ENCODE assay signal across 18 cellular contexts in the genomic region with DNA sequence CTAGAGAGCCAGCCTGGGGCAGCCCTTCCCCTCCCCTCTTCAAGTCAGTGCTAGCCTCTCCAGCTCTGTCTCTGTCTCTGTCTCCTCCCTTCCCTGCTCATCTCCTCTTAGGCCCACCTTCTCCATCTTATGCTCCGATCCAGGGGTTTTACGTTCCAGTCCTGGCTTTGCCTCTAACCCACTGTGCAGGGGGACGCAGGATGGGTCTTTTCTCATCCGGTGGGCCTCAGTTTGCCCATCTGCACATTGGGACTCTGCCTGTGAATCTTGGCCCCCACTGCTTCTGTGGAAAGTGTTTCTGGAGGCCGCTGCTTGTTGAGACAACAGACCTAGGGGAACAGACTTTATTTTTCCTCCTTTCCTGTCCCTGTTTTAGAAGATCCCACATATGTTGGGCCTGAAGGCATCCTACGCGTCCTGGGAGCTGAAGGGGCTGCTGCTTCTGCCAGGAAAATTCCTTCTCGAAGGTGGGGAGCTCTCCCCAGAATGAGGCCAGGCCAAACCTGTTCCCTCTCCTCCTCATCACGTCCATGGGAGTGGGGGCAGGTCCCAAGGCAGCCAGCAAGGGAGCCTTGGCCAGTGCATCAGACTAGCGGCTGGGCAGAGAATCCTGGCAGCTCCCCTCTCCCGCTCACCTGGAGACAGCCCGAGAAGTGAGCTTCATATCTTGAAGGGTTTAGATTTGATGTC.
DNase-seq lines count a peak whose midpoint lies in the region; ATAC-seq and TF ChIP-seq lines count a peak whose summit lies in the region.
"Had no signal": no experiment of that assay in that cellular context is flagged by ENCODE, and none has a peak within 500 bp of the region (broad histone marks: within the 10 kb centered on the region; RNA-seq: fewer than 3 reads in every experiment).

No MANE protein-coding gene starts in this region.

- H3K4me1 Mint-ChIP-seq in endodermal cell: peaks cover 33% of the 10 kb centered on the region
- no peaks in the 10 kb centered on the region for H3K4me1 Mint-ChIP-seq in CD4-positive, alpha-beta memory T cell
- H3K4me1 Mint-ChIP-seq: T-cell had no signal

- intact Hi-C loops in left ventricle myocardium superior (cut with micrococcal nuclease) (no loop called here), left ventricle myocardium inferior (cut with micrococcal nuclease) (no loop called here), IMR-90 (cut with micrococcal nuclease) (no loop called here)
- intact Hi-C loops in CD4-positive, alpha-beta memory T cell (cut with micrococcal nuclease): no loop called here

- no peak for TF ChIP-seq RAD21 in IMR-90 (IDR thresholded peaks at IDR 0.05; ENCODE audit: low read length)

- H3K14ac ChIP-seq in IMR-90 (replicated peaks; ENCODE audit: low read depth, low read length): no peak overlapping the region

- H3K79me1 ChIP-seq in IMR-90 (ENCODE audit: low read depth in 1 of 2, low read length in 2 of 2): no peaks in the 10 kb centered on the region

- no peak overlapping the region for H2BK15ac ChIP-seq in IMR-90 (ENCODE audit: low read depth, low read length)

- H3K9me3 Mint-ChIP-seq in endodermal cell: no peaks in the 10 kb centered on the region
- H3K9me3 Mint-ChIP-seq in CD4-positive, alpha-beta memory T cell: no peaks in the 10 kb centered on the region
- H3K9me3 Mint-ChIP-seq: CD4-positive, alpha-beta T cell; T-cell had no signal

- H3K23ac ChIP-seq in IMR-90 (ENCODE audit: low read depth, low read length): no peak overlapping the region

- CTCF ChIA-PET in IMR-90 (lab: Yijun Ruan, JAX): interaction anchor here (1.2 kb wide), 1 partner anchor 8 kb away, joined by 3 read pairs; no protein-coding TSS in a partner anchor
- CTCF ChIA-PET in CD4-positive, alpha-beta memory T cell (lab: Charles Lee; ENCODE audit: partially characterized antibody): no interaction called here

- WGBS in IMR-90 (ENCODE audit: extremely low coverage in 2 of 2, insufficient read length in 1 of 2), 2 experiments: 0% methylated on average over 1 of the region's 12 CpGs; no CpG with 5 or more reads in 1 of the 2 experiments
- 84 to 90% methylated on average over 8 to 12 of the region's 12 CpGs for WGBS in endodermal cell (ENCODE audit: insufficient coverage in 1 of 2, insufficient read length in 1 of 2), 2 experiments

- H3K36me3 Mint-ChIP-seq in endodermal cell (ENCODE audit: low read depth): no peaks in the 10 kb centered on the region
- H3K36me3 Mint-ChIP-seq in CD4-positive, alpha-beta memory T cell: no peaks in the 10 kb centered on the region
- H3K36me3 Mint-ChIP-seq: T-cell had no signal

- peak; percentile 0 for DNase-seq in left ventricle myocardium superior
- DNase-seq in left ventricle myocardium inferior: no peak
- no peak for DNase-seq in IMR-90
- DNase-seq in endodermal cell: peak; percentile 69
- DNase-seq in CD4-positive, alpha-beta memory T cell: no peak
- DNase-seq in pons (ENCODE audit: low spot score): no peak
- no peak for DNase-seq in activated T-cell treated with anti-CD3 and anti-CD28 coated beads, Interleukin-2, amount 50 U/mL, for 1 hour
- DNase-seq: BE2C; CD4-positive, alpha-beta T cell; GF-D8; KG1; NCI-H187 treated with DMSO at 0.1 percent for 48 hours; NCI-H2107; NCI-H510A; NCI-H748 treated with DMSO at 0.1 percent for 48 hours; OCI-M1; SJCRH30; T-cell had no signal

- H3K27me3 ChIP-seq in left ventricle myocardium inferior (ENCODE audit: low read depth) (peaks cover 87% of the 10 kb centered on the region), IMR-90 (ENCODE audit: control insufficient read depth, insufficient read depth, low read length) (peaks cover 13% of the 10 kb centered on the region), endodermal cell (ENCODE audit: control insufficient read depth, insufficient read depth, low read length, poor library complexity, severe bottlenecking) (no peaks in the 10 kb centered on the region)
- no peaks in the 10 kb centered on the region for H3K27me3 ChIP-seq in CD4-positive, alpha-beta memory T cell (ENCODE audit: insufficient read depth, low read length)
- H3K27me3 ChIP-seq: BE2C had no signal

- no peak overlapping the region for H2BK120ac ChIP-seq in IMR-90 (ENCODE audit: low read depth, low read length)

- H3K9ac ChIP-seq in IMR-90 (ENCODE audit: low read depth, low read length) (no peak overlapping the region), endodermal cell (ENCODE audit: extremely low read depth, low read length, poor library complexity, severe bottlenecking) (no peak overlapping the region)

- POLR2A ChIA-PET in IMR-90 (lab: Charles Lee; ENCODE audit: unreplicated experiment): no interaction called here
- POLR2A ChIA-PET in CD4-positive, alpha-beta memory T cell (lab: Charles Lee; ENCODE audit: partially characterized antibody): no interaction called here

- H4K20me1 ChIP-seq in IMR-90 (ENCODE audit: insufficient read depth, low read length): no peaks in the 10 kb centered on the region

- TF ChIP-seq CTCF in left ventricle myocardium inferior (IDR thresholded peaks at IDR 0.05; ENCODE audit: borderline replicate concordance) (no peak), IMR-90 (conservative IDR thresholded peaks at IDR 0.05; ENCODE audit: low read depth, low read length) (no peak), endodermal cell (conservative IDR thresholded peaks at IDR 0.05) (no peak)

- H3K18ac ChIP-seq in IMR-90 (ENCODE audit: low read depth, low read length): no peak overlapping the region

- H2AK9ac ChIP-seq in IMR-90 (replicated peaks; ENCODE audit: low read depth, low read length, poor library complexity): peak overlapping the region; percentile 28

- no peaks in the 10 kb centered on the region for H3K4me1 ChIP-seq in left ventricle myocardium inferior
- H3K4me1 ChIP-seq in IMR-90 (ENCODE audit: control insufficient read depth, insufficient read depth, low read length): no peaks in the 10 kb centered on the region
- peaks cover 6% of the 10 kb centered on the region for H3K4me1 ChIP-seq in endodermal cell (ENCODE audit: control insufficient read depth, insufficient read depth, low read length)
- H3K4me1 ChIP-seq in CD4-positive, alpha-beta memory T cell (ENCODE audit: insufficient read depth, low read length): no peaks in the 10 kb centered on the region
- H3K4me1 ChIP-seq: BE2C, SJCRH30 had no signal

- no peak overlapping the region for H4K91ac ChIP-seq in IMR-90 (ENCODE audit: insufficient read depth, low read depth, low read length)

- no peak overlapping the region for H4K8ac ChIP-seq in IMR-90 (ENCODE audit: low read depth in 2 of 2, low read length in 2 of 2)

- H4K5ac ChIP-seq in IMR-90 (ENCODE audit: low read depth, low read length): no peak overlapping the region

- H2AFZ ChIP-seq in IMR-90 (replicated peaks; ENCODE audit: low read length, poor library complexity): no peak overlapping the region

- no peak for ATAC-seq in left ventricle myocardium superior
- ATAC-seq in IMR-90 (ENCODE audit: low read depth): no peak
- ATAC-seq: T-cell had no signal

- H3K56ac ChIP-seq in IMR-90 (ENCODE audit: extremely low read depth, insufficient read depth, low read length): no peak overlapping the region

- H3K4me3 ChIP-seq in left ventricle myocardium inferior (no peak overlapping the region), IMR-90 (ENCODE audit: insufficient read depth, low read depth, low read length) (no peak overlapping the region), endodermal cell (ENCODE audit: low read length) (no peak overlapping the region)
- H3K4me3 ChIP-seq in CD4-positive, alpha-beta memory T cell (ENCODE audit: low read length in 2 of 2): no peak overlapping the region
- H3K4me3 ChIP-seq: SJCRH30 had no signal

- H3K36me3 ChIP-seq in left ventricle myocardium inferior: no peaks in the 10 kb centered on the region
- no peaks in the 10 kb centered on the region for H3K36me3 ChIP-seq in IMR-90 (ENCODE audit: control insufficient read depth, insufficient read depth, low read length)
- H3K36me3 ChIP-seq in endodermal cell (ENCODE audit: control insufficient read depth, insufficient read depth, low read length): no peaks in the 10 kb centered on the region
- H3K36me3 ChIP-seq in CD4-positive, alpha-beta memory T cell (ENCODE audit: insufficient read depth, low read length): no peaks in the 10 kb centered on the region
- H3K36me3 ChIP-seq: BE2C, SJCRH30 had no signal

- H3K4me2 ChIP-seq in IMR-90 (ENCODE audit: low read depth, low read length): no peak overlapping the region

- H3K27ac Mint-ChIP-seq in endodermal cell: no peak overlapping the region
- H3K27ac Mint-ChIP-seq in CD4-positive, alpha-beta memory T cell: peak overlapping the region in 1 of 7 donors; percentile 6
- H3K27ac Mint-ChIP-seq: CD4-positive, alpha-beta T cell; T-cell had no signal

- H2BK5ac ChIP-seq in IMR-90 (ENCODE audit: low read depth, low read length, poor library complexity, severe bottlenecking): no peak overlapping the region

- no peaks in the 10 kb centered on the region for H3K27me3 Mint-ChIP-seq in endodermal cell (ENCODE audit: insufficient read depth)
- H3K27me3 Mint-ChIP-seq in CD4-positive, alpha-beta memory T cell: peaks cover 11 to 31% of the 10 kb centered on the region in 2 donors

- no peak overlapping the region for H2AK5ac ChIP-seq in IMR-90 (ENCODE audit: low read depth, low read length)

- H3K9me3 ChIP-seq in left ventricle myocardium inferior (replicated peaks) (no peaks in the 10 kb centered on the region), IMR-90 (ENCODE audit: control insufficient read depth, insufficient read depth, low read length) (no peaks in the 10 kb centered on the region), endodermal cell (ENCODE audit: control insufficient read depth, low read length) (no peaks in the 10 kb centered on the region)
- H3K9me3 ChIP-seq in CD4-positive, alpha-beta memory T cell (ENCODE audit: control insufficient read depth in 1 of 2, low read length in 2 of 2): no peaks in the 10 kb centered on the region
- H3K9me3 ChIP-seq: BE2C, SJCRH30 had no signal

- no peaks in the 10 kb centered on the region for H3K9me1 ChIP-seq in IMR-90 (ENCODE audit: insufficient read depth, low read length)

- H3K27ac ChIP-seq in left ventricle myocardium inferior (replicated peaks) (no peak overlapping the region), IMR-90 (ENCODE audit: insufficient read depth, low read length) (no peak overlapping the region), endodermal cell (ENCODE audit: low read depth, low read length) (no peak overlapping the region)
- H3K27ac ChIP-seq in CD4-positive, alpha-beta memory T cell (ENCODE audit: low read depth, low read length): no peak overlapping the region
- H3K27ac ChIP-seq: SJCRH30 had no signal

- BruUV-seq in IMR-90 (replicated peaks; lab: Mats Ljungman, UMichigan): no TSS peak

- H3K4ac ChIP-seq in IMR-90 (ENCODE audit: low read depth, low read length): no peak overlapping the region

- in situ Hi-C loops in IMR-90 (cut with MboI; ENCODE audit: low sequenced_read_pairs): loop anchor here (25.0 kb wide), 1 partner anchor 730 kb away; no protein-coding TSS in a partner anchor

- H3K4me3 Mint-ChIP-seq in endodermal cell: no peak overlapping the region
- no peak overlapping the region for H3K4me3 Mint-ChIP-seq in CD4-positive, alpha-beta memory T cell
- H3K4me3 Mint-ChIP-seq: CD4-positive, alpha-beta T cell; T-cell had no signal

- dilution Hi-C loops in IMR-90 (cut with HindIII; ENCODE audit: low sequenced_read_pairs, unreplicated experiment): no loop called here

- H2BK20ac ChIP-seq in IMR-90 (ENCODE audit: low read depth, low read length): no peak overlapping the region

- no peak for TF ChIP-seq POLR2A in IMR-90 (IDR thresholded peaks at IDR 0.05; ENCODE audit: low read depth, low read length)

Comparison
In these comparisons a context has a peak if more than half of its experiments do, and no peak if none do; other contexts are left out.
1. DNase-seq: peak in left ventricle myocardium superior (single experiment) and endodermal cell (single experiment); none in left ventricle myocardium inferior (single experiment), IMR-90 (single experiment), CD4-positive, alpha-beta memory T cell (0 of 5), pons (single experiment) and activated T-cell treated with anti-CD3 and anti-CD28 coated beads, Interleukin-2, amount 50 U/mL, for 1 hour (single experiment).